ENCODE assay signal across 16 cellular contexts in the genomic region with DNA sequence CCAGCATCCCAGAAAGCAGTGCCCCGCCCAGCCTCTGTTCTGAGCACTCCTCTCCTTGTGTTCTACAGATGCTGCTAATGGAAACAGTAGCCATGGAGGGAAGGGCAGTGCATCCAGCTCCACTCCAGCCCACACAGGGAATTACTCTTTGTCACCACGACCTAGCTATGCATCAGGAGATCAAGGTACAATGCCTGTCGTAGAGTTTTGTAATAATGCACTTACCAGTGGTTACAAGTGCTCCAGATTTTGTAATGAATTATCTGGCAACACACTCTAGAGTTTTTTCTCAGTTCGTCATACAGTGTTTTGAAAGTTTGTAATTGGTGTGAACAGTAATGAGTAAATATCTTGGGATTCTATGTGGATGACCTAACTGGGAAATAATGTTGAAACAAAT.
DNase-seq lines count a peak whose midpoint lies in the region; ATAC-seq and TF ChIP-seq lines count a peak whose summit lies in the region.
"Had no signal": no experiment of that assay in that cellular context is flagged by ENCODE, and none has a peak within 500 bp of the region (broad histone marks: within the 10 kb centered on the region; RNA-seq: fewer than 3 reads in every experiment).

No MANE protein-coding gene starts in this region.

- H3K27me3 ChIP-seq in gastrocnemius medialis = no peaks in the 10 kb centered on the region
- H3K27me3 ChIP-seq: vagina had no signal

- H3K36me3 Mint-ChIP-seq in natural killer cell treated with Interleukin-12 subunit alpha and Interleukin-12 subunit beta and Interleukin-15 and Interleukin-18, amount 100 ng/mL, for 72 hours = no peaks in the 10 kb centered on the region

- no peak for TF ChIP-seq CTCF in RWPE1 (conservative IDR thresholded peaks at IDR 0.05; ENCODE audit: low read depth)
- no peak for TF ChIP-seq CTCF in gastrocnemius medialis (IDR thresholded peaks at IDR 0.05 in 4 of 5, conservative IDR thresholded peaks at IDR 0.05 in 1 of 5)

- peaks cover 0 to 11% of the 10 kb centered on the region in 2 donors for H3K36me3 ChIP-seq in gastrocnemius medialis
- H3K36me3 ChIP-seq: vagina had no signal

- TF ChIP-seq POLR2A in gastrocnemius medialis (IDR thresholded peaks at IDR 0.05) = no peak

- H3K9me3 Mint-ChIP-seq in natural killer cell treated with Interleukin-12 subunit alpha and Interleukin-12 subunit beta and Interleukin-15 and Interleukin-18, amount 100 ng/mL, for 72 hours = no peaks in the 10 kb centered on the region
- H3K9me3 Mint-ChIP-seq: central memory CD8-positive, alpha-beta T cell had no signal

- no peaks in the 10 kb centered on the region for H3K4me1 Mint-ChIP-seq in natural killer cell treated with Interleukin-12 subunit alpha and Interleukin-12 subunit beta and Interleukin-15 and Interleukin-18, amount 100 ng/mL, for 72 hours (ENCODE audit: low read depth in 2 of 2)
- H3K4me1 Mint-ChIP-seq: central memory CD8-positive, alpha-beta T cell had no signal

- DNase-seq in GM04504 (ENCODE audit: low read depth) = peak; percentile 95
- peak; percentile 59 for DNase-seq in RWPE1 (ENCODE audit: low spot score)
- DNase-seq in fibroblast of the conjunctiva (ENCODE audit: low read depth) = peak; percentile 5
- DNase-seq in gastrocnemius medialis = no peak
- no peak for DNase-seq in NCI-H2029 treated with DMSO at 0.1 percent for 48 hours (lab: John Stamatoyannopoulos, UW)
- no peak for DNase-seq in natural killer cell treated with Interleukin-12 subunit alpha and Interleukin-12 subunit beta and Interleukin-15 and Interleukin-18, amount 100 ng/mL, for 72 hours (ENCODE audit: low spot score)
- DNase-seq: DND-41, glutamatergic neuron, KG1, NCI-H2171 treated with DMSO at 0.1 percent for 48 hours had no signal

- no peak overlapping the region for H3K4me3 Mint-ChIP-seq in natural killer cell treated with Interleukin-12 subunit alpha and Interleukin-12 subunit beta and Interleukin-15 and Interleukin-18, amount 100 ng/mL, for 72 hours
- H3K4me3 Mint-ChIP-seq: central memory CD8-positive, alpha-beta T cell had no signal

- POLR2A ChIA-PET in RWPE1 (lab: Yijun Ruan, JAX; ENCODE audit: low non-redundant PET) = no interaction called here

- H3K9me3 ChIP-seq in gastrocnemius medialis = no peaks in the 10 kb centered on the region
- H3K9me3 ChIP-seq: vagina had no signal

- H3K27ac Mint-ChIP-seq in natural killer cell treated with Interleukin-12 subunit alpha and Interleukin-12 subunit beta and Interleukin-15 and Interleukin-18, amount 100 ng/mL, for 72 hours = no peak overlapping the region

- intact Hi-C loops in gastrocnemius medialis (cut with DNase I; ENCODE audit: low total_unique reads) = no loop called here

- ATAC-seq in gastrocnemius medialis = peak; percentile 21 to 29
- ATAC-seq in GM19328 (IDR thresholded peaks at IDR 0.05; ENCODE audit: unreplicated experiment) = no peak
- no peak for ATAC-seq in HG02623 (IDR thresholded peaks at IDR 0.05; ENCODE audit: unreplicated experiment)
- no peak for ATAC-seq in natural killer cell treated with Interleukin-12 subunit alpha and Interleukin-12 subunit beta and Interleukin-15 and Interleukin-18, amount 100 ng/mL, for 72 hours
- ATAC-seq: Right ventricle myocardium inferior, sciatic nerve had no signal

- H3K4me3 ChIP-seq in gastrocnemius medialis = no peak overlapping the region
- H3K4me3 ChIP-seq: vagina had no signal

- H3K27me3 Mint-ChIP-seq in natural killer cell treated with Interleukin-12 subunit alpha and Interleukin-12 subunit beta and Interleukin-15 and Interleukin-18, amount 100 ng/mL, for 72 hours = peaks cover 24 to 38% of the 10 kb centered on the region in 2 donors

- H3K27ac ChIP-seq in RWPE1 (no peak overlapping the region), gastrocnemius medialis (peak overlapping the region in 3 of 4 donors; percentile 90 to 96 (median 92))
- H3K27ac ChIP-seq: vagina had no signal

- CTCF ChIA-PET in RWPE1 (lab: Yijun Ruan, JAX) = interaction anchor here (0.6 to 0.8 kb wide), 2 partner anchors 40 to 272 kb away, joined by 3 to 4 read pairs; no protein-coding TSS in a partner anchor

- in situ Hi-C loops in gastrocnemius medialis (cut with MboI; ENCODE audit: low sequenced_read_pairs in 4 of 4) = loop anchor here in 1 of 4 donors (10.0 kb wide), 1 partner anchor 245 kb away; no protein-coding TSS in a partner anchor

- peaks cover 1 to 39% of the 10 kb centered on the region in 2 donors for H3K4me1 ChIP-seq in gastrocnemius medialis
- H3K4me1 ChIP-seq: vagina had no signal

Comparison
In these comparisons a context has a peak if more than half of its experiments do, and no peak if none do; other contexts are left out.
1. DNase-seq: peak in GM04504 (single experiment), RWPE1 (single experiment) and fibroblast of the conjunctiva (single experiment); none in gastrocnemius medialis (0 of 2), NCI-H2029 treated with DMSO at 0.1 percent for 48 hours (single experiment) and natural killer cell treated with Interleukin-12 subunit alpha and Interleukin-12 subunit beta and Interleukin-15 and Interleukin-18, amount 100 ng/mL, for 72 hours (single experiment).
2. ATAC-seq: peak in gastrocnemius medialis (2 of 2); none in GM19328 (single experiment), HG02623 (single experiment) and natural killer cell treated with Interleukin-12 subunit alpha and Interleukin-12 subunit beta and Interleukin-15 and Interleukin-18, amount 100 ng/mL, for 72 hours (0 of 2).